In the genomic region with DNA sequence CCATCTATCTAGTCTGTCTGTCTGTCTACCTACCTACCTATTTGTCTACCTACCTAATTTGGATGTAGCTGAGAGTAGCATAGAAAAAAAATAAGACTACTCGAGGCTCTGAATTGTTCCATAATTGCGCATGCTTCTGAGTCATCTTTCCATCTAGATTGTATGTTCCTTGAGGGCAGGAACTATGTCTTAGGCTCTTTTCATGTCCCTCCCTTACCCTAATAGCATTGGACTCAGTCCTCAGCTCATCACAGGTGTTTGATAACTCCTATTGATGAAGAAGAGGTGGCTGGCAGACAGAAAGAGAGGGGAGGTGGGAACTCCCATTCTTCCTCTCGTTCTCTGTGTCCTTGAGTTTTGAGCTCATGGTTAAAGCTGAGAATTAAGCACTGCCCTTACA, we compare ENCODE assay signal across 7 cellular contexts.
"Had no signal": no experiment of that assay in that cellular context is flagged by ENCODE, and none has a peak within 500 bp of the region (broad histone marks: within the 10 kb centered on the region; RNA-seq: fewer than 3 reads in every experiment).

No MANE protein-coding gene starts in this region.

- H3K4me2 ChIP-seq: KMS-11 had no signal

- FAIRE-seq: HTR-8/SVneo, K562 had no signal

- ATAC-seq: K562 had no signal

- H3K9ac ChIP-seq: KMS-11 had no signal

- H3K27ac ChIP-seq: HL-60, KMS-11 had no signal

- H3K4me3 ChIP-seq: K562 had no signal

- DNase-seq: IMR-90, KBM-7, KG1 had no signal
